Comparison of ENCODE assay signal across 1 cellular context in the genomic region with DNA sequence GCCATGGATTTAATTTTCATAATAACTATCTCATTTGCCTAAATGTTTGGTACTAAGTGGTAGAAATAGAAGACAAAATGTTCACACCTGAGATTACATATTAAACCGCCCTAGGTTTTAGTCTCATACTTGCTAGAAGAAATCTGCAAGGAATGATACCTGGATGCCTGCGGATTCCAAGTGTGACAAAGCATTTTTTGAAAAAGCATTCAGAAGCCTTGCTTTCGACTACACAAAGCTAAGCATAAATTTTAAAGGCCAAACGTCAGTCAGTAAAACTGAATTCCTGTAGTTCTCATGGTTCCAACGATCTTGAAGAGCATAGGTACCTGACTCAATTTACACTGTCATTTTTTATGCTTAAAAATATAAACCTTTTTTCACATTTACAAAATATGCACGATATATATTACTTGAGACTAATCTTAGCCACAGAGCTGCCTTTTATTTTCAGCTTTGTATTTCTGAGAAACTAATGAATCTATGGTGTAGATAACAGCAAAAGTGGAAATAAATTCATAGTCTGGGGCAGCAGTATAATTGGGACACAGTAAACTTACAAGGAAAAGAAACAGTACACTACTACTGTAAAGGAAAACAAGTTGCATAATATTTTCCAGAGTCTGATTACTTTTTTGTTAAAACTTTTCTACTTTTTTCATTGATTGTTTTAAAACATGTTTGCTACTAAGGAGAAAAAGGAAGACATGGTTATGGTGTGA.
A peak's percentile ranks its signal among the peaks of the same experiment; 100 is the strongest.
TF ChIP-seq lines count a peak whose summit lies in the region.

No MANE protein-coding gene starts in this region.

TF ChIP-seq in K562, 482 proteins besides CTCF, POLR2A, EP300 and RAD21 (continued from another document):
- TF ChIP-seq ZNF316 (IDR thresholded peaks at IDR 0.05) (peak; percentile 84), NFE2 (IDR thresholded peaks at IDR 0.05; ENCODE audit: low read depth) (peak; percentile 80), HNRNPLL (IDR thresholded peaks at IDR 0.05; ENCODE audit: low read depth, low read length, poor library complexity, severe bottlenecking) (no peak), HDAC3 (IDR thresholded peaks at IDR 0.05; ENCODE audit: borderline replicate concordance, partially characterized antibody) (peak; percentile 6), MAFG (tag; conservative IDR thresholded peaks at IDR 0.05) (peak; percentile 59; the same call in 1 of the 2 replicates), CEBPG (CRISPR knock-in tag; IDR thresholded peaks at IDR 0.05) (no peak), CEBPG (tag; conservative IDR thresholded peaks at IDR 0.05 in 1 of 2, IDR thresholded peaks at IDR 0.05 in 1 of 2) (0 out of 4 replicates have a peak, but pooled peaks of 1 of the 2 experiments have one; percentile 38), FOXJ2 (tag; IDR thresholded peaks at IDR 0.05) (0 out of 2 replicates have a peak, but pooled peaks have one; percentile 34), RBM22 (IDR thresholded peaks at IDR 0.05; ENCODE audit: low read depth, low read length, poor library complexity, severe bottlenecking) (no peak), C11orf30 (IDR thresholded peaks at IDR 0.05; ENCODE audit: low read depth) (peak; percentile 72; the same call in 1 of the 2 replicates)
- TF ChIP-seq, protein P1, sequence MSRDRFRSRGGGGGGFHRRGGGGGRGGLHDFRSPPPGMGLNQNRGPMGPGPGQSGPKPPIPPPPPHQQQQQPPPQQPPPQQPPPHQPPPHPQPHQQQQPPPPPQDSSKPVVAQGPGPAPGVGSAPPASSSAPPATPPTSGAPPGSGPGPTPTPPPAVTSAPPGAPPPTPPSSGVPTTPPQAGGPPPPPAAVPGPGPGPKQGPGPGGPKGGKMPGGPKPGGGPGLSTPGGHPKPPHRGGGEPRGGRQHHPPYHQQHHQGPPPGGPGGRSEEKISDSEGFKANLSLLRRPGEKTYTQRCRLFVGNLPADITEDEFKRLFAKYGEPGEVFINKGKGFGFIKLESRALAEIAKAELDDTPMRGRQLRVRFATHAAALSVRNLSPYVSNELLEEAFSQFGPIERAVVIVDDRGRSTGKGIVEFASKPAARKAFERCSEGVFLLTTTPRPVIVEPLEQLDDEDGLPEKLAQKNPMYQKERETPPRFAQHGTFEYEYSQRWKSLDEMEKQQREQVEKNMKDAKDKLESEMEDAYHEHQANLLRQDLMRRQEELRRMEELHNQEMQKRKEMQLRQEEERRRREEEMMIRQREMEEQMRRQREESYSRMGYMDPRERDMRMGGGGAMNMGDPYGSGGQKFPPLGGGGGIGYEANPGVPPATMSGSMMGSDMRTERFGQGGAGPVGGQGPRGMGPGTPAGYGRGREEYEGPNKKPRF (IDR thresholded peaks at IDR 0.05; ENCODE audit: low read depth, low read length): no peak
- TF ChIP-seq, protein P2, sequence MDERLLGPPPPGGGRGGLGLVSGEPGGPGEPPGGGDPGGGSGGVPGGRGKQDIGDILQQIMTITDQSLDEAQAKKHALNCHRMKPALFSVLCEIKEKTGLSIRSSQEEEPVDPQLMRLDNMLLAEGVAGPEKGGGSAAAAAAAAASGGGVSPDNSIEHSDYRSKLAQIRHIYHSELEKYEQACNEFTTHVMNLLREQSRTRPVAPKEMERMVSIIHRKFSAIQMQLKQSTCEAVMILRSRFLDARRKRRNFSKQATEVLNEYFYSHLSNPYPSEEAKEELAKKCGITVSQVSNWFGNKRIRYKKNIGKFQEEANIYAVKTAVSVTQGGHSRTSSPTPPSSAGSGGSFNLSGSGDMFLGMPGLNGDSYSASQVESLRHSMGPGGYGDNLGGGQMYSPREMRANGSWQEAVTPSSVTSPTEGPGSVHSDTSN (CRISPR knock-in tag; IDR thresholded peaks at IDR 0.05; ENCODE audit: low read depth): no peak
- TF ChIP-seq, protein P2 (tag; conservative IDR thresholded peaks at IDR 0.05; ENCODE audit: low read depth): 0 out of 2 replicates have a peak, but pooled peaks have one; percentile 13
- TF ChIP-seq, protein P3, sequence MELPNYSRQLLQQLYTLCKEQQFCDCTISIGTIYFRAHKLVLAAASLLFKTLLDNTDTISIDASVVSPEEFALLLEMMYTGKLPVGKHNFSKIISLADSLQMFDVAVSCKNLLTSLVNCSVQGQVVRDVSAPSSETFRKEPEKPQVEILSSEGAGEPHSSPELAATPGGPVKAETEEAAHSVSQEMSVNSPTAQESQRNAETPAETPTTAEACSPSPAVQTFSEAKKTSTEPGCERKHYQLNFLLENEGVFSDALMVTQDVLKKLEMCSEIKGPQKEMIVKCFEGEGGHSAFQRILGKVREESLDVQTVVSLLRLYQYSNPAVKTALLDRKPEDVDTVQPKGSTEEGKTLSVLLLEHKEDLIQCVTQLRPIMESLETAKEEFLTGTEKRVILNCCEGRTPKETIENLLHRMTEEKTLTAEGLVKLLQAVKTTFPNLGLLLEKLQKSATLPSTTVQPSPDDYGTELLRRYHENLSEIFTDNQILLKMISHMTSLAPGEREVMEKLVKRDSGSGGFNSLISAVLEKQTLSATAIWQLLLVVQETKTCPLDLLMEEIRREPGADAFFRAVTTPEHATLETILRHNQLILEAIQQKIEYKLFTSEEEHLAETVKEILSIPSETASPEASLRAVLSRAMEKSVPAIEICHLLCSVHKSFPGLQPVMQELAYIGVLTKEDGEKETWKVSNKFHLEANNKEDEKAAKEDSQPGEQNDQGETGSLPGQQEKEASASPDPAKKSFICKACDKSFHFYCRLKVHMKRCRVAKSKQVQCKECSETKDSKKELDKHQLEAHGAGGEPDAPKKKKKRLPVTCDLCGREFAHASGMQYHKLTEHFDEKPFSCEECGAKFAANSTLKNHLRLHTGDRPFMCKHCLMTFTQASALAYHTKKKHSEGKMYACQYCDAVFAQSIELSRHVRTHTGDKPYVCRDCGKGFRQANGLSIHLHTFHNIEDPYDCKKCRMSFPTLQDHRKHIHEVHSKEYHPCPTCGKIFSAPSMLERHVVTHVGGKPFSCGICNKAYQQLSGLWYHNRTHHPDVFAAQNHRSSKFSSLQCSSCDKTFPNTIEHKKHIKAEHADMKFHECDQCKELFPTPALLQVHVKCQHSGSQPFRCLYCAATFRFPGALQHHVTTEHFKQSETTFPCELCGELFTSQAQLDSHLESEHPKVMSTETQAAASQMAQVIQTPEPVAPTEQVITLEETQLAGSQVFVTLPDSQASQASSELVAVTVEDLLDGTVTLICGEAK (IDR thresholded peaks at IDR 0.05): peak; percentile 8; the same call in 1 of the 2 replicates
- TF ChIP-seq, protein P3 (CRISPR knock-in tag; IDR thresholded peaks at IDR 0.05): no peak
- TF ChIP-seq, protein P4, sequence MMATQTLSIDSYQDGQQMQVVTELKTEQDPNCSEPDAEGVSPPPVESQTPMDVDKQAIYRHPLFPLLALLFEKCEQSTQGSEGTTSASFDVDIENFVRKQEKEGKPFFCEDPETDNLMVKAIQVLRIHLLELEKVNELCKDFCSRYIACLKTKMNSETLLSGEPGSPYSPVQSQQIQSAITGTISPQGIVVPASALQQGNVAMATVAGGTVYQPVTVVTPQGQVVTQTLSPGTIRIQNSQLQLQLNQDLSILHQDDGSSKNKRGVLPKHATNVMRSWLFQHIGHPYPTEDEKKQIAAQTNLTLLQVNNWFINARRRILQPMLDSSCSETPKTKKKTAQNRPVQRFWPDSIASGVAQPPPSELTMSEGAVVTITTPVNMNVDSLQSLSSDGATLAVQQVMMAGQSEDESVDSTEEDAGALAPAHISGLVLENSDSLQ (IDR thresholded peaks at IDR 0.05): 0 out of 2 replicates have a peak, but pooled peaks have one; percentile 38
